Comparison of ENCODE assay signal across 8 cellular contexts in the genomic region with DNA sequence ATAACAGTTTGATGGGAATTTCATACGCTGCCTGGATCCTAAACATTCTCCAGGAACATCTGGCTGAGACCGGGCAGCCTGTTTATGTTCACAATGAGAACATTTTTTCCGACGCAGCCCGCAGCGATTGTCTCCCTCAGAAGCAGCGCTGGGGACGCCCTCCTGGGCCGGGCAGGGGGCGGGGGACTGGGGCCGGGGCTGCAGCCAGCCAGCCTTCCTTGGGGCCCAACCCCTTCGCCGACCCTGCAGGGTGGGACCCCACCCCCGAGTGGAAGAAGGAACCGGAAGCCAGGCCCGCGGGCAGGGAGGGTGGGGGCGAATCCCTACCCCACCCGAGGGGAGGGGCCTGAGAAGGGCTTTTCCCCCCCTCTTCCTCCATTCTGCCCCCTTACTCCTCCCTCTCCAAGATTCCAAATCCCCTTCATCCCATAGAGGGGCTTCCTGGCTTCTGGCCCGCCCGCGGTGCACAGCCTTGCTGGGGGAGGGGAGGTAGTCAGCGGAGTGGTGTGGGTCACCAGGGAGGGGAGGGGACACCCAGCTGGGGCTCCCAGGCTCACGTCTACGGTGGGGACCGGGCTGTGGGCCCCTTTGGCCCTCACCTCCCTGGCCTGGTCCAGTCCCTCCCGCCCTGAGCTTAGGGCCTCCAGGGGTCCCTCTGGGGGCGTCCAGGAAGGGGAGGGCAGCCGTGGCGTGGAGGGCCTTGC.
DNase-seq lines count a peak whose midpoint lies in the region; ATAC-seq and TF ChIP-seq lines count a peak whose summit lies in the region.

No MANE protein-coding gene starts in this region.

- dilution Hi-C loops in mammary epithelial cell (cut with HindIII; ENCODE audit: low sequenced_read_pairs), result no loop called here

- no peaks in the 10 kb centered on the region for H3K9me3 ChIP-seq in mammary epithelial cell (replicated peaks; ENCODE audit: insufficient read depth, low read length)

- 58% methylated on average over 6 of the region's 30 CpGs for WGBS in mammary epithelial cell (ENCODE audit: low coverage, missing lambda C conversion rate)

- H3K27ac ChIP-seq in ACC112 (ENCODE audit: low read depth, low read length) (no peak overlapping the region), mammary epithelial cell (ENCODE audit: insufficient read depth, low read depth, low read length) (no peak overlapping the region)

- H3K36me3 ChIP-seq in ACC112 (ENCODE audit: insufficient read depth, low read length) (no peaks in the 10 kb centered on the region), mammary epithelial cell (ENCODE audit: insufficient read depth, low read length) (no peaks in the 10 kb centered on the region), kidney epithelial cell (ENCODE audit: control insufficient read depth, insufficient read depth, low read length) (no peaks in the 10 kb centered on the region)

- TF ChIP-seq CTCF in mammary epithelial cell (conservative IDR thresholded peaks at IDR 0.05 in 1 of 2, IDR thresholded peaks at IDR 0.05 in 1 of 2; ENCODE audit: extremely low read depth in 1 of 2, insufficient read depth in 1 of 2, low read depth in 1 of 2, low read length in 2 of 2) (no peak), kidney epithelial cell (IDR thresholded peaks at IDR 0.05; ENCODE audit: insufficient read depth, low read length, poor library complexity, severe bottlenecking) (no peak)

- ATAC-seq in GM19328 (IDR thresholded peaks at IDR 0.05; ENCODE audit: unreplicated experiment) (no peak), GM21381 (IDR thresholded peaks at IDR 0.05; ENCODE audit: unreplicated experiment) (no peak), HG03097 (IDR thresholded peaks at IDR 0.05; ENCODE audit: low FRiP score, unreplicated experiment) (no peak)

- BruUV-seq in mammary epithelial cell (replicated peaks; lab: Mats Ljungman, UMichigan), result no TSS peak

- DNase-seq in NCI-H146 (lab: John Stamatoyannopoulos, UW) (peak; percentile 49), mammary epithelial cell (no peak), kidney epithelial cell (ENCODE audit: low read depth) (no peak)
- DNase-seq in stimulated activated naive CD4-positive, alpha-beta T cell (lab: John Stamatoyannopoulos, UW), result peak in 4 of 6 experiments; percentile 24 to 66 (median 52)

- CTCF ChIA-PET in mammary epithelial cell (lab: Charles Lee; ENCODE audit: low non-redundant PET), result no interaction called here

- H3K27me3 ChIP-seq in ACC112 (ENCODE audit: insufficient read depth, low read length), result peaks cover 8% of the 10 kb centered on the region
- no peaks in the 10 kb centered on the region for H3K27me3 ChIP-seq in mammary epithelial cell (ENCODE audit: insufficient read depth, low read length)
- H3K27me3 ChIP-seq in kidney epithelial cell (ENCODE audit: control insufficient read depth, insufficient read depth, low read length), result peaks cover 20% of the 10 kb centered on the region

- H2AFZ ChIP-seq in ACC112 (ENCODE audit: low read length, unreplicated experiment) (no peak overlapping the region), mammary epithelial cell (ENCODE audit: low read depth, low read length) (peak overlapping the region; percentile 27)

- H3K79me2 ChIP-seq in ACC112 (ENCODE audit: control insufficient read depth, insufficient read depth, low read length, unreplicated experiment) (no peaks in the 10 kb centered on the region), mammary epithelial cell (ENCODE audit: insufficient read depth, low read length) (no peaks in the 10 kb centered on the region)

- H4K20me1 ChIP-seq in mammary epithelial cell (ENCODE audit: insufficient read depth, low read length), result no peaks in the 10 kb centered on the region

- no peak overlapping the region for H3K9ac ChIP-seq in mammary epithelial cell (ENCODE audit: insufficient read depth, low read length)

- H3K4me2 ChIP-seq in mammary epithelial cell (ENCODE audit: insufficient read depth, low read depth, low read length), result no peak overlapping the region

- peak overlapping the region; percentile 24; the same call in 1 of the 2 replicates for H3K4me3 ChIP-seq in ACC112 (ENCODE audit: low read depth, low read length)
- H3K4me3 ChIP-seq in mammary epithelial cell (replicated peaks in 1 of 3; ENCODE audit: insufficient read depth in 1 of 3, low read depth in 2 of 3, low read length in 3 of 3), result no peak overlapping the region
- H3K4me3 ChIP-seq in kidney epithelial cell (ENCODE audit: low read depth, low read length), result peak overlapping the region; percentile 17

- peaks cover 9% of the 10 kb centered on the region for H3K4me1 ChIP-seq in ACC112 (ENCODE audit: control insufficient read depth, insufficient read depth, low read length, unreplicated experiment)
- peaks cover 24% of the 10 kb centered on the region for H3K4me1 ChIP-seq in mammary epithelial cell (ENCODE audit: insufficient read depth, low read length)

- in situ Hi-C loops in mammary epithelial cell (cut with MboI; ENCODE audit: low sequenced_read_pairs in 2 of 2), result no loop called here

- intact Hi-C loops in mammary epithelial cell (cut with micrococcal nuclease), result no loop called here

Comparison
In these comparisons a context has a peak if more than half of its experiments do, and no peak if none do; other contexts are left out.
1. H3K4me3 ChIP-seq: peak in ACC112 (single experiment) and kidney epithelial cell (single experiment); none in mammary epithelial cell (0 of 3).
2. DNase-seq: peak in NCI-H146 (single experiment) and stimulated activated naive CD4-positive, alpha-beta T cell (4 of 6); none in mammary epithelial cell (single experiment) and kidney epithelial cell (single experiment).